In genomic region chr5:165361143-165361542, GRCh38 we compare ENCODE assay signal across 22 cellular contexts.
"Had no signal": no experiment of that assay in that cellular context is flagged by ENCODE, and none has a peak within 500 bp of the region (broad histone marks: within the 10 kb centered on the region; RNA-seq: fewer than 3 reads in every experiment).

No MANE protein-coding gene starts in this region.

- FAIRE-seq: keratinocyte had no signal

- H3K9me3 ChIP-seq: esophagus squamous epithelium, gastrocnemius medialis, neutrophil, ovary, prostate gland, right atrium auricular region, tibial artery had no signal

- H3K4me3 ChIP-seq: cardiac muscle cell, esophagus squamous epithelium, gastrocnemius medialis, ovary, prostate gland, right atrium auricular region, tibial artery had no signal

- ATAC-seq: activated CD8-positive, alpha-beta T cell treated with anti-CD3 and anti-CD28 coated beads, Interleukin-2, amount 10 ng/mL, durations not matched to agents 7 days and 5 days; activated naive CD8-positive, alpha-beta T cell treated with anti-CD3 and anti-CD28 coated beads, Interleukin-2, amount 50 U/mL, for 24 hours; gastrocnemius medialis; left colon; natural killer cell treated with Interleukin-12 subunit alpha and Interleukin-12 subunit beta and Interleukin-15 and Interleukin-18, amount 100 ng/mL, for 72 hours had no signal

- H3K27ac ChIP-seq: cardiac muscle cell, esophagus squamous epithelium, gastrocnemius medialis, neutrophil, ovary, prostate gland, right atrium auricular region, tibial artery, VCaP had no signal

- H3K27me3 ChIP-seq: cardiac muscle cell, esophagus squamous epithelium, gastrocnemius medialis, neutrophil, ovary, right atrium auricular region, tibial artery had no signal

- H3K36me3 ChIP-seq: cardiac muscle cell, esophagus squamous epithelium, gastrocnemius medialis, neutrophil, ovary, prostate gland, right atrium auricular region, tibial artery had no signal

- DNase-seq: activated CD4-positive, alpha-beta T cell treated with anti-CD3 and anti-CD28 coated beads, Interleukin-2, amount 10 ng/mL, durations not matched to agents 7 days and 5 days; activated CD4-positive, CD25-positive, alpha-beta regulatory T cell treated with anti-CD3 and anti-CD28 coated beads, Interleukin-2, amount 50 U/mL, for 72 hours; activated CD8-positive, alpha-beta T cell treated with anti-CD3 and anti-CD28 coated beads, Interleukin-2, amount 10 ng/mL, durations not matched to agents 7 days and 5 days; activated gamma-delta T cell; activated naive CD4-positive, alpha-beta T cell treated with anti-CD3 and anti-CD28 coated beads, Interleukin-2, amount 50 U/mL, for 16 hours; activated naive CD8-positive, alpha-beta T cell treated with anti-CD3 and anti-CD28 coated beads, Interleukin-2, amount 50 U/mL, for 24 hours; cortex of kidney; endodermal cell; esophagus squamous epithelium; gastrocnemius medialis; left colon; ovary; stimulated activated CD4-positive, alpha-beta T cell treated with anti-CD3 and anti-CD28 coated beads, Interleukin-4, amount 100 ng/mL, for 4 hours; substantia nigra; tibial artery had no signal

- H3K4me1 ChIP-seq: esophagus squamous epithelium, gastrocnemius medialis, prostate gland, right atrium auricular region, tibial artery had no signal
